Comparison of ENCODE assay signal across 10 cellular contexts in genomic region chr1:25727819-25728286, GRCh38.
DNase-seq lines count a peak whose midpoint lies in the region; ATAC-seq and TF ChIP-seq lines count a peak whose summit lies in the region.
"Had no signal": no experiment of that assay in that cellular context is flagged by ENCODE, and none has a peak within 500 bp of the region (broad histone marks: within the 10 kb centered on the region; RNA-seq: fewer than 3 reads in every experiment).

No MANE protein-coding gene starts in this region.

- peak; percentile 31 for DNase-seq in EH (ENCODE audit: low read depth)
- DNase-seq in WTC11 (ENCODE audit: low spot score): peak; percentile 36
- peak; percentile 84 for DNase-seq in hepatocyte (ENCODE audit: low spot score)
- DNase-seq in renal cortical epithelial cell (ENCODE audit: low read depth): peak; percentile 42
- no peak for DNase-seq in PC-9
- no peak for DNase-seq in AG08396 (ENCODE audit: low spot score)
- no peak for DNase-seq in NOMO-1 treated with dmso at 0.1 percent for 144 hours (lab: John Stamatoyannopoulos, UW; ENCODE audit: unreplicated experiment)
- no peak for DNase-seq in amniotic stem cell (lab: John Stamatoyannopoulos, UW)
- DNase-seq: activated CD8-positive, alpha-beta T cell treated with anti-CD3 and anti-CD28 coated beads, Interleukin-2, amount 10 ng/mL, durations not matched to agents 7 days and 5 days; NCI-H1436 had no signal

- H3K27ac Mint-ChIP-seq in WTC11: peak overlapping the region; percentile 17; the same call in 1 of the 2 replicates
- H3K27ac Mint-ChIP-seq: activated CD8-positive, alpha-beta T cell treated with anti-CD3 and anti-CD28 coated beads, Interleukin-2, amount 10 ng/mL, durations not matched to agents 7 days and 5 days had no signal

- peaks cover 20% of the 10 kb centered on the region for H3K4me1 ChIP-seq in hepatocyte (ENCODE audit: insufficient read depth)
- H3K4me1 ChIP-seq in PC-9 (replicated peaks; ENCODE audit: insufficient read depth): no peaks in the 10 kb centered on the region

- H2AFZ ChIP-seq in hepatocyte (no peak overlapping the region), PC-9 (no peak overlapping the region)

- intact Hi-C loops in PC-9 (cut with micrococcal nuclease; ENCODE audit: unreplicated experiment): no loop called here

- CTCF ChIA-PET in WTC11 (lab: Charles Lee) (interaction anchor here (0.9 to 1.8 kb wide), 7 partner anchors 16 to 119 kb away, joined by 3 to 7 read pairs (median 3); no protein-coding TSS in a partner anchor), PC-9 (lab: Charles Lee) (no interaction called here)

- H3K4me3 Mint-ChIP-seq in WTC11: no peak overlapping the region
- H3K4me3 Mint-ChIP-seq: activated CD8-positive, alpha-beta T cell treated with anti-CD3 and anti-CD28 coated beads, Interleukin-2, amount 10 ng/mL, durations not matched to agents 7 days and 5 days had no signal

- no peaks in the 10 kb centered on the region for H4K20me1 ChIP-seq in hepatocyte (ENCODE audit: insufficient read depth, poor library complexity, severe bottlenecking)
- no peaks in the 10 kb centered on the region for H4K20me1 ChIP-seq in PC-9 (ENCODE audit: insufficient read depth)

- H3K27me3 Mint-ChIP-seq in WTC11 (ENCODE audit: low read depth): no peaks in the 10 kb centered on the region

- peak overlapping the region; percentile 23 for H3K4me2 ChIP-seq in hepatocyte
- no peak overlapping the region for H3K4me2 ChIP-seq in PC-9

- H3K9me2 ChIP-seq in hepatocyte (replicated peaks; ENCODE audit: insufficient read depth) (no peaks in the 10 kb centered on the region), PC-9 (ENCODE audit: insufficient read depth) (no peaks in the 10 kb centered on the region)

- H3K9me3 ChIP-seq in hepatocyte (ENCODE audit: low read depth): no peaks in the 10 kb centered on the region
- no peaks in the 10 kb centered on the region for H3K9me3 ChIP-seq in PC-9 (ENCODE audit: insufficient read depth, low read depth)

- WGBS in hepatocyte (ENCODE audit: low lambda C conversion rate, missing lambda C conversion rate): 13% methylated on average over 7 of the region's 10 CpGs

- TF ChIP-seq CTCF in WTC11 (IDR thresholded peaks at IDR 0.05) (no peak), hepatocyte (IDR thresholded peaks at IDR 0.05; ENCODE audit: poor library complexity) (no peak), PC-9 (conservative IDR thresholded peaks at IDR 0.05) (no peak)

- H3K79me2 ChIP-seq in hepatocyte (no peaks in the 10 kb centered on the region), PC-9 (ENCODE audit: low read depth) (no peaks in the 10 kb centered on the region)

- no peaks in the 10 kb centered on the region for H3F3A ChIP-seq in PC-9 (ENCODE audit: insufficient read depth, low read depth)

- BruUV-seq in PC-9 (replicated peaks; lab: Mats Ljungman, UMichigan): no TSS peak

- POLR2A ChIA-PET in WTC11 (lab: Charles Lee) (no interaction called here), PC-9 (lab: Charles Lee; ENCODE audit: unreplicated experiment) (no interaction called here)

- H3K27me3 ChIP-seq in hepatocyte (no peaks in the 10 kb centered on the region), PC-9 (ENCODE audit: insufficient read depth, low read depth) (no peaks in the 10 kb centered on the region)

- H3K36me3 ChIP-seq in hepatocyte (replicated peaks; ENCODE audit: insufficient read depth, low read depth): no peaks in the 10 kb centered on the region
- no peaks in the 10 kb centered on the region for H3K36me3 ChIP-seq in PC-9 (ENCODE audit: low read depth)

- H3K36me3 Mint-ChIP-seq in WTC11: no peaks in the 10 kb centered on the region

- peak; percentile 40 for ATAC-seq in WTC11
- ATAC-seq: activated CD8-positive, alpha-beta T cell treated with anti-CD3 and anti-CD28 coated beads, Interleukin-2, amount 10 ng/mL, durations not matched to agents 7 days and 5 days had no signal

- peaks cover 45% of the 10 kb centered on the region for H3K4me1 Mint-ChIP-seq in WTC11

- no peak overlapping the region for H3K4me3 ChIP-seq in hepatocyte
- no peak overlapping the region for H3K4me3 ChIP-seq in PC-9

- H3K9me3 Mint-ChIP-seq in WTC11: no peaks in the 10 kb centered on the region

- peak overlapping the region; percentile 61 for H3K27ac ChIP-seq in hepatocyte
- no peak overlapping the region for H3K27ac ChIP-seq in PC-9

TF ChIP-seq in WTC11, 78 proteins besides CTCF, POLR2A, EP300 and RAD21:
- TF ChIP-seq USF2 (CRISPR knock-in tag; IDR thresholded peaks at IDR 0.05) (no peak), PRDM15 (CRISPR knock-in tag; IDR thresholded peaks at IDR 0.05) (peak; percentile 97)

Comparison
In these comparisons a context has a peak if more than half of its experiments do, and no peak if none do; other contexts are left out.
1. DNase-seq: peak in EH (single experiment), WTC11 (single experiment), hepatocyte (single experiment) and renal cortical epithelial cell (single experiment); none in PC-9 (0 of 2), AG08396 (single experiment), NOMO-1 treated with dmso at 0.1 percent for 144 hours (single experiment) and amniotic stem cell (single experiment).